17 cellular contexts compared by ENCODE assay signal in the genomic region with DNA sequence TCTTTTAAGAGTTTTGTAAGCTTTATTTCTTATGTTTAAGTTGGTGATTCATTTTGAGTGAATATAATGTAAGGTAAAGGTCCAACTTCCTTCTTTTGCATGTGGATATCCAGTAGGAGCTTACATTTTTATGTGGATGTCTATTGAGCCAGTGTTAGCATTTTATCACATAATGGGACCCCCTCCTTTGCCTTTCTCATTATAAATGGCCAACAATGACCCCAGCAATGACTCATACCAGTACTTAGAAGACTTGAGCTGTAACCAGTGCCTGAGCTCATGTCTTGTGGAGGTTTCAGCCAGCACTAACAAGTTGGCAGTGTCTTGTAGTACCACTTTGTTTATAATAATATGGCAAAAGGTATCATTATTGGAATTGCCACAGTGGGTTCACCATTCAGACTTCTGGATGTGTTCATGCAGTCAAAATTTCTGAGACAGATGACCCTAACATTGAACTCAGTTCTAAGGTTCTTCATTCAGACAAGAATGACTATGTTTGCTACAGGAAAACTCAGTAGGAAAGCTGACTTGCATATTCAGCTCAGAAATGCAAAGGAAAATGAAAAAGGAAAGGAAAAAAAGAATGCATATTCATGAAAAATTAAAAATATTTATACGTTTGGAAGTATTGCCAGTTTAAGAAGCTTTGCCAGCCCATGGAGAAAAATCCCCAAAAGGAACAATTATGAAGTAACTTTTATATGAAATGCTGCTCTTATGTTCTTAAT. TPM values are rescaled to one million over a fixed set of nuclear protein-coding genes. Genes with fewer than 3 reads are reported as not detected.
A peak's percentile ranks its signal among the peaks of the same experiment; 100 is the strongest.
DNase-seq lines count a peak whose midpoint lies in the region; ATAC-seq and TF ChIP-seq lines count a peak whose summit lies in the region.
"Had no signal": no experiment of that assay in that cellular context is flagged by ENCODE, and none has a peak within 500 bp of the region (broad histone marks: within the 10 kb centered on the region; RNA-seq: fewer than 3 reads in every experiment).

No MANE protein-coding gene starts in this region.

- peaks cover 23% of the 10 kb centered on the region for H3K36me3 Mint-ChIP-seq in activated T-helper 1 cell treated with anti-CD3 and anti-CD28 coated beads, Interleukin-12 subunit alpha, Interleukin-12 subunit beta, Interleukin-2, Interleukin-4 antibody, amounts not matched to agents 30 ng/mL and 10 ng/mL and 1 ng/mL, durations not matched to agents 14 hours and 24 hours and 36 hours (ENCODE audit: low read depth)

- H3K4me2 ChIP-seq in Karpas-422 (ENCODE audit: low read depth, low read length, poor library complexity, severe bottlenecking) (no peak overlapping the region), SK-N-SH (no peak overlapping the region)
- H3K4me2 ChIP-seq: BLaER1 had no signal

- H2AFZ ChIP-seq in Karpas-422 (ENCODE audit: low read length) = no peak overlapping the region
- no peak overlapping the region for H2AFZ ChIP-seq in SK-N-SH (ENCODE audit: low read depth)

- TF ChIP-seq CTCF in fibroblast of the aortic adventitia (IDR thresholded peaks at IDR 0.05; ENCODE audit: insufficient read depth, low read length) = no peak
- no peak for TF ChIP-seq CTCF in SK-N-SH (IDR thresholded peaks at IDR 0.05)

- peaks cover 20% of the 10 kb centered on the region for H3K4me1 Mint-ChIP-seq in activated T-helper 1 cell treated with anti-CD3 and anti-CD28 coated beads, Interleukin-12 subunit alpha, Interleukin-12 subunit beta, Interleukin-2, Interleukin-4 antibody, amounts not matched to agents 30 ng/mL and 10 ng/mL and 1 ng/mL, durations not matched to agents 14 hours and 24 hours and 36 hours (ENCODE audit: low read depth)

- no peaks in the 10 kb centered on the region for H3K9me2 ChIP-seq in Karpas-422 (replicated peaks; ENCODE audit: insufficient read depth, low read length)
- H3K9me2 ChIP-seq in SK-N-SH = no peaks in the 10 kb centered on the region

- H3K9me3 ChIP-seq in Karpas-422 (ENCODE audit: low read length) (no peaks in the 10 kb centered on the region), SK-N-SH (no peaks in the 10 kb centered on the region)

- peak overlapping the region; percentile 52 for H3K27ac Mint-ChIP-seq in activated T-helper 1 cell treated with anti-CD3 and anti-CD28 coated beads, Interleukin-12 subunit alpha, Interleukin-12 subunit beta, Interleukin-2, Interleukin-4 antibody, amounts not matched to agents 30 ng/mL and 10 ng/mL and 1 ng/mL, durations not matched to agents 14 hours and 24 hours and 36 hours

- H3K27me3 ChIP-seq in Karpas-422 (ENCODE audit: low read length) (no peaks in the 10 kb centered on the region), SK-N-SH (ENCODE audit: insufficient read depth) (no peaks in the 10 kb centered on the region)
- H3K27me3 ChIP-seq: BLaER1 had no signal

- intact Hi-C loops in activated T-helper 1 cell treated with anti-CD3 and anti-CD28 coated beads, Interleukin-12 subunit alpha, Interleukin-12 subunit beta, Interleukin-2, Interleukin-4 antibody, amounts not matched to agents 30 ng/mL and 10 ng/mL and 1 ng/mL, durations not matched to agents 14 hours and 24 hours and 36 hours (cut with micrococcal nuclease) = loop anchor here (1.0 kb wide), 1 partner anchor 13 kb away; no protein-coding TSS in a partner anchor
- intact Hi-C loops in head of caudate nucleus (cut with DNase I) = no loop called here

- no peak overlapping the region for H3K27ac ChIP-seq in Karpas-422 (ENCODE audit: low read length)
- no peak overlapping the region for H3K27ac ChIP-seq in SK-N-SH (ENCODE audit: low read depth in 2 of 2, low read length in 1 of 2)
- H3K27ac ChIP-seq: BLaER1 had no signal

- H3K79me2 ChIP-seq in Karpas-422 (ENCODE audit: low read length) (no peaks in the 10 kb centered on the region), SK-N-SH (ENCODE audit: insufficient read depth) (no peaks in the 10 kb centered on the region)

- H3K27me3 Mint-ChIP-seq in activated T-helper 1 cell treated with anti-CD3 and anti-CD28 coated beads, Interleukin-12 subunit alpha, Interleukin-12 subunit beta, Interleukin-2, Interleukin-4 antibody, amounts not matched to agents 30 ng/mL and 10 ng/mL and 1 ng/mL, durations not matched to agents 14 hours and 24 hours and 36 hours (ENCODE audit: insufficient read depth) = no peaks in the 10 kb centered on the region
- H3K27me3 Mint-ChIP-seq: central memory CD8-positive, alpha-beta T cell had no signal

- no peaks in the 10 kb centered on the region for H4K20me1 ChIP-seq in Karpas-422 (ENCODE audit: insufficient read depth, low read depth, low read length)
- no peaks in the 10 kb centered on the region for H4K20me1 ChIP-seq in SK-N-SH (ENCODE audit: insufficient read depth)
- H4K20me1 ChIP-seq: BLaER1 had no signal

- peak; percentile 45 for ATAC-seq in GM18909 (IDR thresholded peaks at IDR 0.05; ENCODE audit: poor library complexity, unreplicated experiment)
- no peak for ATAC-seq in GM21786 (IDR thresholded peaks at IDR 0.05; ENCODE audit: unreplicated experiment)

- H3F3A ChIP-seq in SK-N-SH (replicated peaks; ENCODE audit: insufficient read depth) = no peaks in the 10 kb centered on the region

- no peak overlapping the region for H3K9ac ChIP-seq in Karpas-422 (ENCODE audit: low read length)
- no peak overlapping the region for H3K9ac ChIP-seq in SK-N-SH
- H3K9ac ChIP-seq: BLaER1 had no signal

- WGBS in SK-N-SH (ENCODE audit: low lambda C conversion rate) = 82% methylated on average over 1 of the region's 1 CpG

- H3K4me1 ChIP-seq in Karpas-422 (ENCODE audit: low read length) (no peaks in the 10 kb centered on the region), SK-N-SH (ENCODE audit: control insufficient read depth in 1 of 2, insufficient read depth in 2 of 2, low read depth in 1 of 2, low read length in 1 of 2) (no peaks in the 10 kb centered on the region)
- H3K4me1 ChIP-seq: BLaER1 had no signal

- no peak overlapping the region for H3K4me3 Mint-ChIP-seq in activated T-helper 1 cell treated with anti-CD3 and anti-CD28 coated beads, Interleukin-12 subunit alpha, Interleukin-12 subunit beta, Interleukin-2, Interleukin-4 antibody, amounts not matched to agents 30 ng/mL and 10 ng/mL and 1 ng/mL, durations not matched to agents 14 hours and 24 hours and 36 hours
- H3K4me3 Mint-ChIP-seq: central memory CD8-positive, alpha-beta T cell had no signal

- H3K9me3 Mint-ChIP-seq in activated T-helper 1 cell treated with anti-CD3 and anti-CD28 coated beads, Interleukin-12 subunit alpha, Interleukin-12 subunit beta, Interleukin-2, Interleukin-4 antibody, amounts not matched to agents 30 ng/mL and 10 ng/mL and 1 ng/mL, durations not matched to agents 14 hours and 24 hours and 36 hours = peaks cover 36% of the 10 kb centered on the region

- peak; percentile 24 for DNase-seq in Karpas-422
- DNase-seq in activated T-helper 1 cell treated with anti-CD3 and anti-CD28 coated beads, Interleukin-12 subunit alpha, Interleukin-12 subunit beta, Interleukin-2, Interleukin-4 antibody, amounts not matched to agents 30 ng/mL and 10 ng/mL and 1 ng/mL, durations not matched to agents 14 hours and 24 hours and 36 hours (ENCODE audit: low spot score) = no peak
- DNase-seq in fibroblast of the aortic adventitia (ENCODE audit: low read depth) = peak; percentile 4
- no peak for DNase-seq in head of caudate nucleus
- no peak for DNase-seq in SK-N-SH
- no peak for DNase-seq in NCI-H128 (lab: John Stamatoyannopoulos, UW; ENCODE audit: unreplicated experiment)
- DNase-seq: activated CD4-positive, alpha-beta T cell treated with anti-CD3 and anti-CD28 coated beads, Interleukin-2, amount 50 U/mL, for 4 hours; activated naive CD4-positive, alpha-beta T cell treated with Interleukin-2 at 50 U/mL for 16 hours; DND-41; erythroblast; NCI-H1048; NCI-H446 treated with DMSO at 0.1 percent for 48 hours had no signal

- H3K4me3 ChIP-seq in Karpas-422 (ENCODE audit: low read length) (no peak overlapping the region), fibroblast of the aortic adventitia (ENCODE audit: low read depth, low read length) (no peak overlapping the region), SK-N-SH (ENCODE audit: low read depth in 2 of 2, low read length in 1 of 2) (no peak overlapping the region)
- H3K4me3 ChIP-seq: BLaER1, lung had no signal

- TF ChIP-seq EP300 in SK-N-SH (IDR thresholded peaks at IDR 0.05; ENCODE audit: borderline replicate concordance in 1 of 2, low read depth in 1 of 2, low read length in 1 of 2) = no peak

- POLR2A ChIA-PET in SK-N-SH (lab: Yijun Ruan, JAX) = no interaction called here

- H3K36me3 ChIP-seq in Karpas-422 (ENCODE audit: insufficient read depth, low read length) (no peaks in the 10 kb centered on the region), SK-N-SH (replicated peaks in 1 of 2; ENCODE audit: control insufficient read depth in 1 of 2, insufficient read depth in 2 of 2, low read length in 1 of 2) (no peaks in the 10 kb centered on the region)
- H3K36me3 ChIP-seq: BLaER1 had no signal

- CTCF ChIA-PET in SK-N-SH (lab: Yijun Ruan, JAX) = interaction anchor here (1.0 to 1.7 kb wide), 4 partner anchors 24 to 143 kb away, joined by 3 to 6 read pairs (median 4); no protein-coding TSS in a partner anchor

- TF ChIP-seq RAD21 in SK-N-SH (IDR thresholded peaks at IDR 0.05; ENCODE audit: low read length) = no peak

TF ChIP-seq in SK-N-SH, 30 proteins besides CTCF, POLR2A, EP300 and RAD21 (continues in another document):
- TF ChIP-seq GATA2 (CRISPR knock-in tag; IDR thresholded peaks at IDR 0.05) (no peak), TAF1 (IDR thresholded peaks at IDR 0.05; ENCODE audit: borderline replicate concordance, low read depth, low read length) (no peak), FOXM1 (IDR thresholded peaks at IDR 0.05; ENCODE audit: low read depth) (no peak), NFIC (IDR thresholded peaks at IDR 0.05; ENCODE audit: borderline replicate concordance) (no peak), TCF12 (IDR thresholded peaks at IDR 0.05) (no peak)
- TF ChIP-seq, protein P1, sequence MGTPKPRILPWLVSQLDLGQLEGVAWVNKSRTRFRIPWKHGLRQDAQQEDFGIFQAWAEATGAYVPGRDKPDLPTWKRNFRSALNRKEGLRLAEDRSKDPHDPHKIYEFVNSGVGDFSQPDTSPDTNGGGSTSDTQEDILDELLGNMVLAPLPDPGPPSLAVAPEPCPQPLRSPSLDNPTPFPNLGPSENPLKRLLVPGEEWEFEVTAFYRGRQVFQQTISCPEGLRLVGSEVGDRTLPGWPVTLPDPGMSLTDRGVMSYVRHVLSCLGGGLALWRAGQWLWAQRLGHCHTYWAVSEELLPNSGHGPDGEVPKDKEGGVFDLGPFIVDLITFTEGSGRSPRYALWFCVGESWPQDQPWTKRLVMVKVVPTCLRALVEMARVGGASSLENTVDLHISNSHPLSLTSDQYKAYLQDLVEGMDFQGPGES (IDR thresholded peaks at IDR 0.05; ENCODE audit: low read depth, low read length) = no peak

RNA-seq across cellular contexts. Expression of a gene that starts 41.0 kb away (rescaled TPM):
- 14.3 TPM in 1 of 2 replicates, not detected in the other for total RNA-seq in Karpas-422 (2014; rRNA removed; shearing (Covaris generic); ENCODE audit: low replicate concordance)
- total RNA-seq in activated T-helper 1 cell treated with anti-CD3 and anti-CD28 coated beads, Interleukin-12 subunit alpha, Interleukin-12 subunit beta, Interleukin-2, Interleukin-4 antibody, amounts not matched to agents 30 ng/mL and 10 ng/mL and 1 ng/mL, durations not matched to agents 14 hours and 24 hours and 36 hours = 0.20 TPM in 1 of 2 replicates, not detected in the other
- 0.90 and 10.4 TPM in 2 replicates for total RNA-seq in fibroblast of the aortic adventitia (ENCODE audit: low replicate concordance)
- 0.60 and 0.81 TPM in 2 replicates for polyA plus RNA-seq in SK-N-SH (2012; rRNA removed)
- 1.0 and 1.5 TPM in 2 replicates for polyA plus RNA-seq in SK-N-SH (2012; cell fraction: cytosol; rRNA removed)
- 0.94 and 1.5 TPM in 2 replicates for polyA plus RNA-seq in SK-N-SH (2012; cell fraction: nucleus; rRNA removed)

Comparison
In these comparisons a context has a peak if more than half of its experiments do, and no peak if none do; other contexts are left out.
1. DNase-seq: peak in Karpas-422 (single experiment) and fibroblast of the aortic adventitia (single experiment); none in activated T-helper 1 cell treated with anti-CD3 and anti-CD28 coated beads, Interleukin-12 subunit alpha, Interleukin-12 subunit beta, Interleukin-2, Interleukin-4 antibody, amounts not matched to agents 30 ng/mL and 10 ng/mL and 1 ng/mL, durations not matched to agents 14 hours and 24 hours and 36 hours (single experiment), head of caudate nucleus (0 of 42), SK-N-SH (single experiment) and NCI-H128 (single experiment).